ENCODE assay signal across 8 cellular contexts in genomic region chr10:102776779-102777417, GRCh38. TPM values are rescaled to one million over a fixed set of nuclear protein-coding genes. Genes with fewer than 3 reads are reported as not detected.
DNase-seq lines count a peak whose midpoint lies in the region; ATAC-seq and TF ChIP-seq lines count a peak whose summit lies in the region.

No MANE protein-coding gene starts in this region.

- peak; percentile 12 for TF ChIP-seq POLR2A in ovary (IDR thresholded peaks at IDR 0.05)

- H3K4me1 Mint-ChIP-seq in T-helper 17 cell: peaks cover 34% of the 10 kb centered on the region
- peaks cover 47 to 50% of the 10 kb centered on the region in 2 donors for H3K4me1 Mint-ChIP-seq in effector memory CD8-positive, alpha-beta T cell (ENCODE audit: low read depth in 2 of 2)

- peak; percentile 43 to 80 for ATAC-seq in activated naive CD4-positive, alpha-beta T cell treated with anti-CD3 and anti-CD28 coated beads, Interleukin-2, amount 50 U/mL, for 72 hours
- ATAC-seq in Right ventricle myocardium inferior: peak; percentile 87
- no peak for ATAC-seq in T-helper 17 cell
- ATAC-seq in effector memory CD8-positive, alpha-beta T cell (replicated peaks): no peak

- WGBS in ovary, 3 donors: 0 to 3% (median 1%) methylated on average over 9 of the region's 9 CpGs

- peak; percentile 74 for TF ChIP-seq EP300 in ovary (IDR thresholded peaks at IDR 0.05)

- H3K9me3 ChIP-seq in ovary (no peaks in the 10 kb centered on the region), T-helper 17 cell (ENCODE audit: control insufficient read depth, low read length, poor library complexity, severe bottlenecking) (no peaks in the 10 kb centered on the region)

- no peaks in the 10 kb centered on the region for H3K27me3 ChIP-seq in ovary

- no peaks in the 10 kb centered on the region for H3K27me3 Mint-ChIP-seq in T-helper 17 cell
- H3K27me3 Mint-ChIP-seq in effector memory CD8-positive, alpha-beta T cell: no peaks in the 10 kb centered on the region

- H3K9me3 Mint-ChIP-seq in activated naive CD4-positive, alpha-beta T cell treated with anti-CD3 and anti-CD28 coated beads, Interleukin-2, amount 50 U/mL, for 72 hours: no peaks in the 10 kb centered on the region
- no peaks in the 10 kb centered on the region for H3K9me3 Mint-ChIP-seq in effector memory CD8-positive, alpha-beta T cell

- intact Hi-C loops in Right ventricle myocardium inferior (cut with DNase I): loop anchor here (1.0 to 10.0 kb wide), 3 partner anchors 19 to 132 kb away; partner anchors contain the start of gene TRIM8
- intact Hi-C loops in ovary (cut with DNase I): no loop called here

- H3K36me3 ChIP-seq in ovary: no peaks in the 10 kb centered on the region

- H3K4me3 Mint-ChIP-seq in T-helper 17 cell: no peak overlapping the region
- no peak overlapping the region for H3K4me3 Mint-ChIP-seq in effector memory CD8-positive, alpha-beta T cell

- peaks cover 47% of the 10 kb centered on the region for H3K4me1 ChIP-seq in ovary (ENCODE audit: insufficient read depth)

- DNase-seq in HPDE6-E6E7 (ENCODE audit: extremely low spot score) (peak; percentile 88), Right ventricle myocardium inferior (ENCODE audit: missing footprints) (peak; percentile 85), ovary (peak; percentile 75 to 86 (median 82)), T-helper 17 cell (no peak), NCI-H146 (lab: John Stamatoyannopoulos, UW) (no peak), NCI-H446 treated with DMSO at 0.1 percent for 48 hours (lab: John Stamatoyannopoulos, UW) (no peak)
- DNase-seq in activated naive CD4-positive, alpha-beta T cell treated with anti-CD3 and anti-CD28 coated beads, Interleukin-2, amount 50 U/mL, for 72 hours (ENCODE audit: low spot score in 2 of 2): peak in 1 of 2 donors; percentile 19
- no peak for DNase-seq in effector memory CD8-positive, alpha-beta T cell

- peak overlapping the region; percentile 51 for H3K4me3 ChIP-seq in ovary

- H3K36me3 Mint-ChIP-seq in activated naive CD4-positive, alpha-beta T cell treated with anti-CD3 and anti-CD28 coated beads, Interleukin-2, amount 50 U/mL, for 72 hours: peaks cover 0 to 8% of the 10 kb centered on the region in 2 donors
- H3K36me3 Mint-ChIP-seq in T-helper 17 cell (ENCODE audit: low read depth): peaks cover 6% of the 10 kb centered on the region
- H3K36me3 Mint-ChIP-seq in effector memory CD8-positive, alpha-beta T cell (ENCODE audit: insufficient read depth): peaks cover 19% of the 10 kb centered on the region

- TF ChIP-seq CTCF in ovary (IDR thresholded peaks at IDR 0.05): no peak

- peak overlapping the region in 1 of 2 donors; percentile 60 for H3K27ac Mint-ChIP-seq in activated naive CD4-positive, alpha-beta T cell treated with anti-CD3 and anti-CD28 coated beads, Interleukin-2, amount 50 U/mL, for 72 hours
- no peak overlapping the region for H3K27ac Mint-ChIP-seq in T-helper 17 cell
- H3K27ac Mint-ChIP-seq in effector memory CD8-positive, alpha-beta T cell: no peak overlapping the region

- H3K27ac ChIP-seq in ovary: peak overlapping the region; percentile 67 to 89

RNA-seq across cellular contexts. Expression of gene WBP1L, which starts 33.1 kb away (rescaled TPM):
- total RNA-seq in activated naive CD4-positive, alpha-beta T cell treated with anti-CD3 and anti-CD28 coated beads, Interleukin-2, amount 50 U/mL, for 72 hours: 10 to 100 TPM; 15.7 to 16.7 TPM
- 25.9 TPM for total RNA-seq in Right ventricle myocardium inferior
- total RNA-seq in ovary: 10 to 100 TPM; 45.5 to 71.8 (median 51.3) TPM
- 10 to 100 TPM; 40.6 to 46.5 TPM for polyA plus RNA-seq in ovary
- total RNA-seq in T-helper 17 cell: 10 to 100 TPM; 21.1 to 26.6 TPM

Comparison
In these comparisons a context has a peak if more than half of its experiments do, and no peak if none do; other contexts are left out.
1. DNase-seq: peak in HPDE6-E6E7 (single experiment), Right ventricle myocardium inferior (single experiment) and ovary (5 of 5); none in T-helper 17 cell (0 of 3), NCI-H146 (single experiment), effector memory CD8-positive, alpha-beta T cell (0 of 3) and NCI-H446 treated with DMSO at 0.1 percent for 48 hours (single experiment).
2. ATAC-seq: peak in activated naive CD4-positive, alpha-beta T cell treated with anti-CD3 and anti-CD28 coated beads, Interleukin-2, amount 50 U/mL, for 72 hours (2 of 2) and Right ventricle myocardium inferior (single experiment); none in T-helper 17 cell (single experiment) and effector memory CD8-positive, alpha-beta T cell (single experiment).